Comparison of ENCODE assay signal across 11 cellular contexts in genomic region chr2:20148841-20149702, GRCh38.
A peak's percentile ranks its signal among the peaks of the same experiment; 100 is the strongest.
DNase-seq lines count a peak whose midpoint lies in the region; ATAC-seq and TF ChIP-seq lines count a peak whose summit lies in the region.
"Had no signal": no experiment of that assay in that cellular context is flagged by ENCODE, and none has a peak within 500 bp of the region (broad histone marks: within the 10 kb centered on the region; RNA-seq: fewer than 3 reads in every experiment).

No MANE protein-coding gene starts in this region.

- intact Hi-C loops in activated T-helper 1 cell treated with anti-CD3 and anti-CD28 coated beads, Interleukin-12 subunit alpha, Interleukin-12 subunit beta, Interleukin-2, Interleukin-4 antibody, amounts not matched to agents 30 ng/mL and 10 ng/mL and 1 ng/mL, durations not matched to agents 14 hours and 24 hours and 36 hours (cut with micrococcal nuclease): no loop called here

- H3K9me3 ChIP-seq in OCI-LY3 (ENCODE audit: insufficient read depth, low read length) (no peaks in the 10 kb centered on the region), endodermal cell (ENCODE audit: control insufficient read depth, low read length) (no peaks in the 10 kb centered on the region), osteoblast (ENCODE audit: low read depth, low read length) (no peaks in the 10 kb centered on the region)
- H3K9me3 ChIP-seq in effector memory CD4-positive, alpha-beta T cell (ENCODE audit: control insufficient read depth, low read length): no peaks in the 10 kb centered on the region
- H3K9me3 ChIP-seq: upper lobe of left lung had no signal

- 64 to 75% methylated on average over 9 to 14 of the region's 14 CpGs for WGBS in endodermal cell (ENCODE audit: insufficient coverage in 1 of 2, insufficient read length in 1 of 2), 2 experiments

- no peaks in the 10 kb centered on the region for H3K27me3 Mint-ChIP-seq in endodermal cell (ENCODE audit: insufficient read depth)
- H3K27me3 Mint-ChIP-seq in activated T-helper 1 cell treated with anti-CD3 and anti-CD28 coated beads, Interleukin-12 subunit alpha, Interleukin-12 subunit beta, Interleukin-2, Interleukin-4 antibody, amounts not matched to agents 30 ng/mL and 10 ng/mL and 1 ng/mL, durations not matched to agents 14 hours and 24 hours and 36 hours (ENCODE audit: insufficient read depth): peaks cover 14% of the 10 kb centered on the region

- no peak for TF ChIP-seq CTCF in OCI-LY3 (IDR thresholded peaks at IDR 0.05; ENCODE audit: low read depth, low read length)
- no peak for TF ChIP-seq CTCF in endodermal cell (conservative IDR thresholded peaks at IDR 0.05)
- peak; percentile 5 for TF ChIP-seq CTCF in osteoblast (IDR thresholded peaks at IDR 0.05; ENCODE audit: extremely low read depth, low read depth, low read length)

- H3K27ac Mint-ChIP-seq in endodermal cell: peak overlapping the region; percentile 60
- H3K27ac Mint-ChIP-seq in activated T-helper 1 cell treated with anti-CD3 and anti-CD28 coated beads, Interleukin-12 subunit alpha, Interleukin-12 subunit beta, Interleukin-2, Interleukin-4 antibody, amounts not matched to agents 30 ng/mL and 10 ng/mL and 1 ng/mL, durations not matched to agents 14 hours and 24 hours and 36 hours: no peak overlapping the region

- no peak overlapping the region for H3K4me3 Mint-ChIP-seq in endodermal cell
- H3K4me3 Mint-ChIP-seq in activated T-helper 1 cell treated with anti-CD3 and anti-CD28 coated beads, Interleukin-12 subunit alpha, Interleukin-12 subunit beta, Interleukin-2, Interleukin-4 antibody, amounts not matched to agents 30 ng/mL and 10 ng/mL and 1 ng/mL, durations not matched to agents 14 hours and 24 hours and 36 hours: no peak overlapping the region

- H3K4me1 Mint-ChIP-seq in endodermal cell: peaks cover 39% of the 10 kb centered on the region
- H3K4me1 Mint-ChIP-seq in activated T-helper 1 cell treated with anti-CD3 and anti-CD28 coated beads, Interleukin-12 subunit alpha, Interleukin-12 subunit beta, Interleukin-2, Interleukin-4 antibody, amounts not matched to agents 30 ng/mL and 10 ng/mL and 1 ng/mL, durations not matched to agents 14 hours and 24 hours and 36 hours (ENCODE audit: low read depth): peaks cover 9% of the 10 kb centered on the region

- H3K79me2 ChIP-seq in OCI-LY3 (ENCODE audit: low read length): no peaks in the 10 kb centered on the region
- no peaks in the 10 kb centered on the region for H3K79me2 ChIP-seq in osteoblast (ENCODE audit: insufficient read depth, low read length)

- no peaks in the 10 kb centered on the region for H3K9me3 Mint-ChIP-seq in endodermal cell
- no peaks in the 10 kb centered on the region for H3K9me3 Mint-ChIP-seq in activated T-helper 1 cell treated with anti-CD3 and anti-CD28 coated beads, Interleukin-12 subunit alpha, Interleukin-12 subunit beta, Interleukin-2, Interleukin-4 antibody, amounts not matched to agents 30 ng/mL and 10 ng/mL and 1 ng/mL, durations not matched to agents 14 hours and 24 hours and 36 hours

- H3K4me1 ChIP-seq in OCI-LY3 (ENCODE audit: low read length) (peaks cover 42% of the 10 kb centered on the region), endodermal cell (ENCODE audit: control insufficient read depth, insufficient read depth, low read length) (peaks cover 3% of the 10 kb centered on the region), osteoblast (ENCODE audit: insufficient read depth, low read length) (peaks cover 25% of the 10 kb centered on the region)
- H3K4me1 ChIP-seq in effector memory CD4-positive, alpha-beta T cell (ENCODE audit: control insufficient read depth, insufficient read depth, low read length, poor library complexity, severe bottlenecking): no peaks in the 10 kb centered on the region

- H4K20me1 ChIP-seq in OCI-LY3 (ENCODE audit: insufficient read depth, low read length) (no peaks in the 10 kb centered on the region), osteoblast (ENCODE audit: insufficient read depth, low read length) (no peaks in the 10 kb centered on the region)

- H3K9ac ChIP-seq in OCI-LY3 (ENCODE audit: low read length): no peak overlapping the region
- H3K9ac ChIP-seq in endodermal cell (ENCODE audit: extremely low read depth, low read length, poor library complexity, severe bottlenecking): no peak overlapping the region

- no peak for ATAC-seq in left lobe of liver

- H3K36me3 ChIP-seq in OCI-LY3 (replicated peaks; ENCODE audit: low read depth, low read length) (no peaks in the 10 kb centered on the region), endodermal cell (ENCODE audit: control insufficient read depth, insufficient read depth, low read length) (no peaks in the 10 kb centered on the region), osteoblast (ENCODE audit: insufficient read depth, low read length) (no peaks in the 10 kb centered on the region)
- no peaks in the 10 kb centered on the region for H3K36me3 ChIP-seq in effector memory CD4-positive, alpha-beta T cell (ENCODE audit: control insufficient read depth, insufficient read depth, low read length)
- H3K36me3 ChIP-seq: upper lobe of left lung had no signal

- no peak overlapping the region for H2AFZ ChIP-seq in OCI-LY3 (ENCODE audit: low read depth, low read length)
- H2AFZ ChIP-seq in osteoblast (ENCODE audit: low read length): peak overlapping the region; percentile 49

- DNase-seq in DMS 273 treated with DMSO at 0.1 percent for 48 hours (lab: John Stamatoyannopoulos, UW): peak; percentile 37
- DNase-seq in endodermal cell: no peak
- no peak for DNase-seq in osteoblast (ENCODE audit: insufficient read length, low spot score, missing footprints)
- no peak for DNase-seq in effector memory CD4-positive, alpha-beta T cell
- DNase-seq in activated T-helper 1 cell treated with anti-CD3 and anti-CD28 coated beads, Interleukin-12 subunit alpha, Interleukin-12 subunit beta, Interleukin-2, Interleukin-4 antibody, amounts not matched to agents 30 ng/mL and 10 ng/mL and 1 ng/mL, durations not matched to agents 14 hours and 24 hours and 36 hours (ENCODE audit: low spot score): no peak
- no peak for DNase-seq in left lobe of liver (ENCODE audit: low spot score)
- no peak for DNase-seq in NOMO-1 treated with DMSO at 0.1 percent for 48 hours (lab: John Stamatoyannopoulos, UW; ENCODE audit: unreplicated experiment)
- DNase-seq: DND-41, SIG-M5, upper lobe of left lung had no signal

- H3K4me2 ChIP-seq in OCI-LY3 (ENCODE audit: low read length) (peak overlapping the region; percentile 16; the same call in 1 of the 2 replicates), osteoblast (ENCODE audit: insufficient read depth, low read length) (peak overlapping the region; percentile 66)

- H3K27ac ChIP-seq in OCI-LY3 (ENCODE audit: low read length) (no peak overlapping the region), endodermal cell (ENCODE audit: low read depth, low read length) (peak overlapping the region; percentile 99), osteoblast (ENCODE audit: low read depth, low read length) (peak overlapping the region; percentile 91)
- no peak overlapping the region for H3K27ac ChIP-seq in effector memory CD4-positive, alpha-beta T cell (ENCODE audit: insufficient read depth, low read length, poor library complexity, severe bottlenecking)

- H3K27me3 ChIP-seq in OCI-LY3 (ENCODE audit: low read depth, low read length): peaks cover 61% of the 10 kb centered on the region
- no peaks in the 10 kb centered on the region for H3K27me3 ChIP-seq in endodermal cell (ENCODE audit: control insufficient read depth, insufficient read depth, low read length, poor library complexity, severe bottlenecking)
- no peaks in the 10 kb centered on the region for H3K27me3 ChIP-seq in osteoblast (ENCODE audit: insufficient read depth, low read length)
- H3K27me3 ChIP-seq in effector memory CD4-positive, alpha-beta T cell (replicated peaks; ENCODE audit: control insufficient read depth, insufficient read depth, low read length, poor library complexity, severe bottlenecking): no peaks in the 10 kb centered on the region
- H3K27me3 ChIP-seq: upper lobe of left lung had no signal

- no peaks in the 10 kb centered on the region for H3K36me3 Mint-ChIP-seq in endodermal cell (ENCODE audit: low read depth)
- no peaks in the 10 kb centered on the region for H3K36me3 Mint-ChIP-seq in activated T-helper 1 cell treated with anti-CD3 and anti-CD28 coated beads, Interleukin-12 subunit alpha, Interleukin-12 subunit beta, Interleukin-2, Interleukin-4 antibody, amounts not matched to agents 30 ng/mL and 10 ng/mL and 1 ng/mL, durations not matched to agents 14 hours and 24 hours and 36 hours (ENCODE audit: low read depth)

- no peak overlapping the region for H3K4me3 ChIP-seq in OCI-LY3 (ENCODE audit: low read length)
- no peak overlapping the region for H3K4me3 ChIP-seq in endodermal cell (ENCODE audit: low read length)
- peak overlapping the region; percentile 17 for H3K4me3 ChIP-seq in osteoblast (ENCODE audit: insufficient read depth, low read length)
- H3K4me3 ChIP-seq in effector memory CD4-positive, alpha-beta T cell (ENCODE audit: insufficient read depth, low read depth, low read length, poor library complexity, severe bottlenecking): no peak overlapping the region
- H3K4me3 ChIP-seq: upper lobe of left lung had no signal

Comparison
In these comparisons a context has a peak if more than half of its experiments do, and no peak if none do; other contexts are left out.
1. H3K27ac ChIP-seq: peak in endodermal cell (single experiment) and osteoblast (single experiment); none in OCI-LY3 (single experiment) and effector memory CD4-positive, alpha-beta T cell (single experiment).